ENCODE assay signal across 9 cellular contexts in the genomic region with DNA sequence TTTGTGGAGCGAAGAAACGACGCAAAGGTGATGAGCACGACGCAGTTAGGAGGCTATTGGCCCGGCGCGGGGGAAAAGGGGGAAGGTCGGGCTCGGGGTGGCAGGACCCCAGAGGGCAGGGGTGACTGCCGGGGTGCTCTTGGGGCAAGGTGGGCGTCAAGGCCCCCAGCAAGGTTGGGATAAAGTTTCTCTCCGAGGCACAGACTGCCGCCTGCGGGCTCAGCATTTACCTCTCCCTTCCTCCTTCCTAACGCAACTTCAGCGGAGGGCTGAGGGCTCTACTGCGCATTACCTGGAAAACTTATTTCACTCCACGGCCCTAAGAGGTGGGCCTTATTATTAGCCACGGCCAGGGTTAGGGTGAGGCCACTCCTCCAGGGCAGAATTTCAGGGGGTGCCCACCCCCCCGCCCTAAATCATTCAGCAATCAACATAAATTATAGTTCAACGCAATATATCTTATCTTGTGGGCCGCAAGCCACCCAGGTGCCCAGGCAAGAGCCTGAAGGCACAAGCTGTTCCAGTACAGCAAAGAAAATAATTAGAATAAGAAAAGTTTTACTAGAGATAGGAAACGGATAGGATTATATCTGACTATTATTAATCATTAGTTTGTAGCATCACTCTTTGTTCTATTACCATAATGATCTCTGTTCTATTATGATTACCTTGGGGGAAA. TPM values are rescaled to one million over a fixed set of nuclear protein-coding genes. Genes with fewer than 3 reads are reported as not detected.
DNase-seq lines count a peak whose midpoint lies in the region; ATAC-seq and TF ChIP-seq lines count a peak whose summit lies in the region.
"Not testable (repeated sequence)": the region's sequence is repeated elsewhere in the genome, so short reads cannot be mapped to it uniquely, and the experiment has no call there.
"Had no signal": no experiment of that assay in that cellular context is flagged by ENCODE, and none has a peak within 500 bp of the region (broad histone marks: within the 10 kb centered on the region; RNA-seq: fewer than 3 reads in every experiment).

No MANE protein-coding gene starts in this region.

- intact Hi-C loops in CD4-positive, alpha-beta T cell (cut with DNase I, micrococcal nuclease); activated CD8-positive, alpha-beta T cell treated with anti-CD3 and anti-CD28 coated beads for 36 hours (cut with micrococcal nuclease); MCF 10A (cut with micrococcal nuclease); cardiac septum (cut with DNase I); mucosa of descending colon (cut with DNase I, micrococcal nuclease); transverse colon (cut with DNase I; ENCODE audit: low total_unique reads): not testable (repeated sequence)

- not testable (repeated sequence) for H3K4me1 Mint-ChIP-seq in CD4-positive, alpha-beta T cell (ENCODE audit: low read depth); activated CD8-positive, alpha-beta T cell treated with anti-CD3 and anti-CD28 coated beads for 36 hours (ENCODE audit: low read depth); MCF 10A (ENCODE audit: insufficient read depth, unreplicated experiment)

- not testable (repeated sequence) for H3K9me3 Mint-ChIP-seq in CD4-positive, alpha-beta T cell; activated CD8-positive, alpha-beta T cell treated with anti-CD3 and anti-CD28 coated beads for 36 hours; MCF 10A (ENCODE audit: unreplicated experiment)

- not testable (repeated sequence) for H3K27ac Mint-ChIP-seq in CD4-positive, alpha-beta T cell; activated CD8-positive, alpha-beta T cell treated with anti-CD3 and anti-CD28 coated beads for 36 hours; MCF 10A (ENCODE audit: low read depth, unreplicated experiment)

- TSS peak; percentile 59 for BruUV-seq in MCF 10A (replicated peaks; lab: Mats Ljungman, UMichigan)

- 49 to 62% methylated on average over 2 to 21 of the region's 24 CpGs for WGBS in transverse colon (ENCODE audit: low coverage in 1 of 2), 2 donors

- not testable (repeated sequence) for H3K4me1 ChIP-seq in Peyer's patch; mucosa of descending colon (ENCODE audit: low read depth); rectal smooth muscle tissue (ENCODE audit: control insufficient read depth, insufficient read depth, low read length); transverse colon

- H3K4me3 ChIP-seq in Peyer's patch (peak overlapping the region in 2 of 4 donors; percentile 2 to 6), rectal smooth muscle tissue (ENCODE audit: low read length) (peak overlapping the region; percentile 5), transverse colon (peak overlapping the region in 1 of 4 donors; percentile 4)
- H3K4me3 ChIP-seq in mucosa of descending colon = not testable (repeated sequence)

- POLR2A ChIA-PET in CD4-positive, alpha-beta T cell (lab: Charles Lee); activated CD8-positive, alpha-beta T cell treated with anti-CD3 and anti-CD28 coated beads for 36 hours (lab: Charles Lee); MCF 10A (lab: Yijun Ruan, JAX): not testable (repeated sequence)

- not testable (repeated sequence) for H3K36me3 ChIP-seq in Peyer's patch; mucosa of descending colon (ENCODE audit: low read depth); rectal smooth muscle tissue (ENCODE audit: control insufficient read depth, insufficient read depth, low read length); transverse colon

- H3K9ac ChIP-seq in rectal smooth muscle tissue (ENCODE audit: low read length) = peak overlapping the region; percentile 32

- not testable (repeated sequence) for H3K36me3 Mint-ChIP-seq in CD4-positive, alpha-beta T cell (ENCODE audit: low read depth); activated CD8-positive, alpha-beta T cell treated with anti-CD3 and anti-CD28 coated beads for 36 hours (ENCODE audit: low read depth); MCF 10A (ENCODE audit: insufficient read depth, unreplicated experiment)

- TF ChIP-seq POLR2A in Peyer's patch (IDR thresholded peaks at IDR 0.05); transverse colon (IDR thresholded peaks at IDR 0.05): not testable (repeated sequence)

- in situ Hi-C loops in transverse colon (cut with MboI; ENCODE audit: low pct_ligation_motif_present in 1 of 4, low pct_unique_long_range_greater_than_20kb in 1 of 4, low sequenced_read_pairs in 3 of 4) = not testable (repeated sequence)

- TF ChIP-seq EP300 in transverse colon (IDR thresholded peaks at IDR 0.05; ENCODE audit: low read depth) = not testable (repeated sequence)

- not testable (repeated sequence) for ATAC-seq in CD4-positive, alpha-beta T cell (ENCODE audit: poor library complexity); activated CD8-positive, alpha-beta T cell treated with anti-CD3 and anti-CD28 coated beads for 36 hours; mucosa of descending colon

- peak overlapping the region; percentile 62 for H3K4me3 Mint-ChIP-seq in CD4-positive, alpha-beta T cell
- H3K4me3 Mint-ChIP-seq in activated CD8-positive, alpha-beta T cell treated with anti-CD3 and anti-CD28 coated beads for 36 hours; MCF 10A (ENCODE audit: unreplicated experiment): not testable (repeated sequence)

- H3K27ac ChIP-seq in CD4-positive, alpha-beta T cell (ENCODE audit: low read depth, low read length) = not testable (repeated sequence)
- peak overlapping the region in 3 of 4 donors; percentile 28 to 42 (median 37) for H3K27ac ChIP-seq in Peyer's patch
- peak overlapping the region; percentile 85 for H3K27ac ChIP-seq in rectal smooth muscle tissue (ENCODE audit: low read depth, low read length)
- H3K27ac ChIP-seq in transverse colon = peak overlapping the region; percentile 0 to 76 (median 30)

- CTCF ChIA-PET in CD4-positive, alpha-beta T cell (lab: Charles Lee); activated CD8-positive, alpha-beta T cell treated with anti-CD3 and anti-CD28 coated beads for 36 hours (lab: Charles Lee); MCF 10A (lab: Yijun Ruan, JAX): not testable (repeated sequence)

- not testable (repeated sequence) for H3K27me3 Mint-ChIP-seq in CD4-positive, alpha-beta T cell; activated CD8-positive, alpha-beta T cell treated with anti-CD3 and anti-CD28 coated beads for 36 hours; MCF 10A (ENCODE audit: insufficient read depth, unreplicated experiment)

- TF ChIP-seq CTCF in CD4-positive, alpha-beta T cell (IDR thresholded peaks at IDR 0.05); Peyer's patch (IDR thresholded peaks at IDR 0.05); activated CD8-positive, alpha-beta T cell treated with anti-CD3 and anti-CD28 coated beads for 36 hours (IDR thresholded peaks at IDR 0.05); MCF 10A (IDR thresholded peaks at IDR 0.05; ENCODE audit: unreplicated experiment); mucosa of descending colon (IDR thresholded peaks at IDR 0.05); transverse colon (IDR thresholded peaks at IDR 0.05): not testable (repeated sequence)

- not testable (repeated sequence) for H3K27me3 ChIP-seq in CD4-positive, alpha-beta T cell (ENCODE audit: control insufficient read depth, insufficient read depth, low read length); Peyer's patch; rectal smooth muscle tissue (ENCODE audit: control insufficient read depth, insufficient read depth, low read length); transverse colon

- H3K9me3 ChIP-seq in CD4-positive, alpha-beta T cell (ENCODE audit: control insufficient read depth, low read length); Peyer's patch; mucosa of descending colon; transverse colon: not testable (repeated sequence)

- DNase-seq in CD4-positive, alpha-beta T cell = peak in 5 of 10 experiments; percentile 9 to 26 (median 18)
- DNase-seq in Peyer's patch (peak; percentile 31 to 67 (median 44)), cardiac septum (ENCODE audit: low spot score) (peak; percentile 17), mucosa of descending colon (peak; percentile 56 to 90 (median 78)), transverse colon (peak; percentile 50)
- DNase-seq in activated CD8-positive, alpha-beta T cell treated with anti-CD3 and anti-CD28 coated beads for 36 hours = peak; percentile 30
- not testable (repeated sequence) for DNase-seq in MCF 10A (ENCODE audit: unreplicated experiment)

RNA-seq across cellular contexts. Expression of a gene that starts 1.6 kb away (rescaled TPM):
- total RNA-seq in CD4-positive, alpha-beta T cell = 1,000 to 10,000 TPM; 5,534 to 5,951 TPM
- total RNA-seq in Peyer's patch (not detected), MCF 10A (2022) (4,245 and 4,277 TPM in 2 replicates), cardiac septum (6,310 TPM), mucosa of descending colon (1,000 to 10,000 TPM; 3,750 to 8,379 (median 4,134) TPM), transverse colon (not detected)
- total RNA-seq in activated CD8-positive, alpha-beta T cell treated with anti-CD3 and anti-CD28 coated beads for 36 hours = 1,000 to 10,000 TPM; 3,772 to 4,070 TPM

RNA-seq across cellular contexts. Expression of a gene that starts 3.7 kb away (rescaled TPM):
- 1 to 10 TPM in 1 of 2 experiments, under 1 TPM in 1; 0.47 to 1.0 TPM for total RNA-seq in CD4-positive, alpha-beta T cell
- 1 to 10 TPM in 1 of 4 donors, not detected in 3; 1.5 TPM for total RNA-seq in Peyer's patch
- not detected for total RNA-seq in activated CD8-positive, alpha-beta T cell treated with anti-CD3 and anti-CD28 coated beads for 36 hours
- total RNA-seq in MCF 10A (2022) = not detected in 2 replicates
- not detected for total RNA-seq in cardiac septum
- total RNA-seq in mucosa of descending colon = not detected
- not detected for total RNA-seq in transverse colon
- total RNA-seq: H1 had no signal

RNA-seq across cellular contexts. Expression of a gene that starts 20.5 kb away (rescaled TPM):
- total RNA-seq in CD4-positive, alpha-beta T cell = 1 to 10 TPM; 6.3 to 6.4 TPM
- total RNA-seq in Peyer's patch (10 to 100 TPM in 3 of 4 donors, 1 to 10 TPM in 1; 7.1 to 54.5 (median 15.3) TPM), MCF 10A (2022) (2.1 and 2.2 TPM in 2 replicates), cardiac septum (4.0 TPM), mucosa of descending colon (10 to 100 TPM; 11.8 to 12.5 (median 12.0) TPM), transverse colon (10 to 100 TPM in 1 of 4 donors, 1 to 10 TPM in 3; 4.1 to 24.3 (median 7.9) TPM)
- 1 to 10 TPM; 9.2 to 9.8 TPM for total RNA-seq in activated CD8-positive, alpha-beta T cell treated with anti-CD3 and anti-CD28 coated beads for 36 hours

Comparison
In these comparisons a context has a peak if more than half of its experiments do, and no peak if none do; other contexts are left out.
1. RNA of a gene that starts 1.6 kb away (total RNA-seq): 6,310 TPM in cardiac septum (single experiment), 5,534 to 5,951 TPM in CD4-positive, alpha-beta T cell, 4,245 to 4,277 TPM in MCF 10A, 3,750 to 8,379 TPM in mucosa of descending colon and 3,772 to 4,070 TPM in activated CD8-positive, alpha-beta T cell treated with anti-CD3 and anti-CD28 coated beads for 36 hours; not detected in Peyer's patch and not detected in transverse colon; every median in the first group is over 1,000 times any median in the second.